26 cellular contexts compared by ENCODE assay signal in the genomic region with DNA sequence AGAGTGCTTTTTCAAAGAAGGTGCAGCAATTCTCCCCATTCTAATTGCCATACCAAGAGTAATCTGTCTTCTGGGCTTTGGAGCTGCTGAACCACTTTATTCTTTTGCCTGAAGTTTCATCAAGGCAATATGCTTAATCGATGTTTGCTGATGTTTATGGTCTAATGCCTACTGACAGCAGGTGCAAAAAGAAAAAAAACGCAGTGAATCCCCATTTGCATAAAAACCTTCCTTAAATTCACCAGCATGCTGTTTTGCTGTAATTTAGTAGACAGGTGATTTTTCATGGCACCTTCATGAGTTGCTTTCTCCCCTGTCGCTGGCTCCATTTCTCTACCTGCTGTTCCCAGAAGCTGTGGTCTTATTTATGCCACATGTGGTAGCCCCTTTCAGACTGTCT.
"Had no signal": no experiment of that assay in that cellular context is flagged by ENCODE, and none has a peak within 500 bp of the region (broad histone marks: within the 10 kb centered on the region; RNA-seq: fewer than 3 reads in every experiment).

No MANE protein-coding gene starts in this region.

- H3K36me3 ChIP-seq: left lung, neural progenitor cell, sigmoid colon, upper lobe of left lung had no signal

- H3K4me2 ChIP-seq: neural progenitor cell, smooth muscle cell had no signal

- H3K9me3 ChIP-seq: left lung, sigmoid colon, upper lobe of left lung had no signal

- H3K9ac ChIP-seq: neural progenitor cell had no signal

- ATAC-seq: activated CD4-positive, alpha-beta T cell treated with anti-CD3 and anti-CD28 coated beads for 36 hours; activated naive CD4-positive, alpha-beta T cell treated with anti-CD3 and anti-CD28 coated beads, Interleukin-2, amount 50 U/mL, for 72 hours; activated T-helper 17 cell treated with anti-CD3 and anti-CD28 coated beads, Interleukin-2, amount 50 U/mL, for 72 hours; left lung; naive thymus-derived CD8-positive, alpha-beta T cell; WTC11 had no signal

- H3K4me1 ChIP-seq: left lung, sigmoid colon, upper lobe of left lung had no signal

- H2AFZ ChIP-seq: neural progenitor cell had no signal

- H3K36me3 Mint-ChIP-seq: activated naive CD4-positive, alpha-beta T cell treated with anti-CD3 and anti-CD28 coated beads, Interleukin-2, amount 50 U/mL, for 72 hours; brain; naive thymus-derived CD8-positive, alpha-beta T cell; neural progenitor cell; WTC11 had no signal

- H3K4me1 Mint-ChIP-seq: activated T-helper 17 cell treated with anti-CD3 and anti-CD28 coated beads, Interleukin-2, amount 50 U/mL, for 72 hours; brain; WTC11 had no signal

- H3K27me3 Mint-ChIP-seq: brain had no signal

- H3K27ac ChIP-seq: left lung, neural progenitor cell, sigmoid colon, upper lobe of left lung had no signal

- DNase-seq: activated CD4-positive, alpha-beta T cell treated with anti-CD3 and anti-CD28 coated beads for 36 hours; activated CD4-positive, alpha-beta T cell treated with anti-CD3 and anti-CD28 coated beads, Interleukin-2, amount 50 U/mL, for 4 hours; activated CD8-positive, alpha-beta memory T cell treated with anti-CD3 and anti-CD28 coated beads for 24 hours; activated CD8-positive, alpha-beta memory T cell treated with anti-CD3 and anti-CD28 coated beads, Interleukin-2, amount 50 U/mL, for 4 hours; activated T-cell treated with anti-CD3 and anti-CD28 coated beads, Interleukin-2, amount 50 U/mL, for 24 hours; aorta; caudate nucleus; dermis blood vessel endothelial cell; effector memory CD4-positive, alpha-beta T cell; hippocampal formation; kidney glomerular epithelial cell; left lung; naive thymus-derived CD8-positive, alpha-beta T cell; posterior cingulate gyrus; sigmoid colon; stimulated activated CD4-positive, alpha-beta T cell treated with anti-CD3 and anti-CD28 coated beads, Interleukin-2, amount 100 ng/mL, for 48 hours; stimulated activated CD8-positive, alpha-beta memory T cell treated with anti-CD3 and anti-CD28 coated beads, Interleukin-4, amount 100 ng/mL, for 48 hours; stimulated activated naive CD4-positive, alpha-beta T cell treated with Interleukin-2 at 50 U/mL for 16 hours; upper lobe of left lung had no signal

- H3K27me3 ChIP-seq: left lung, neural progenitor cell, sigmoid colon, upper lobe of left lung had no signal

- H3K27ac Mint-ChIP-seq: activated CD4-positive, alpha-beta T cell treated with anti-CD3 and anti-CD28 coated beads for 36 hours; activated naive CD4-positive, alpha-beta T cell treated with anti-CD3 and anti-CD28 coated beads, Interleukin-2, amount 50 U/mL, for 72 hours; activated T-cell treated with anti-CD3 and anti-CD28 coated beads, Interleukin-2, amount 50 U/mL, for 24 hours; activated T-helper 17 cell treated with anti-CD3 and anti-CD28 coated beads, Interleukin-2, amount 50 U/mL, for 72 hours; brain; naive thymus-derived CD8-positive, alpha-beta T cell; neural progenitor cell; WTC11 had no signal

- H3K4me3 Mint-ChIP-seq: activated CD4-positive, alpha-beta T cell treated with anti-CD3 and anti-CD28 coated beads for 36 hours; activated T-cell treated with anti-CD3 and anti-CD28 coated beads, Interleukin-2, amount 50 U/mL, for 24 hours; activated T-helper 17 cell treated with anti-CD3 and anti-CD28 coated beads, Interleukin-2, amount 50 U/mL, for 72 hours; brain; naive thymus-derived CD8-positive, alpha-beta T cell; neural progenitor cell; WTC11 had no signal

- H3K4me3 ChIP-seq: left lung, lung, neural progenitor cell, sigmoid colon, smooth muscle cell, upper lobe of left lung had no signal

- H3K9me3 Mint-ChIP-seq: activated T-cell treated with anti-CD3 and anti-CD28 coated beads, Interleukin-2, amount 50 U/mL, for 24 hours; activated T-helper 17 cell treated with anti-CD3 and anti-CD28 coated beads, Interleukin-2, amount 50 U/mL, for 72 hours; naive thymus-derived CD8-positive, alpha-beta T cell; neural progenitor cell; WTC11 had no signal
